Comparison of ENCODE assay signal across 1 cellular context in genomic region chr6:27897580-27898206, GRCh38.
TF ChIP-seq lines count a peak whose summit lies in the region.

No MANE protein-coding gene starts in this region.

TF ChIP-seq in K562, 482 proteins besides CTCF, POLR2A, EP300 and RAD21 (continued from another document):
- no peak; the same call in 1 of the 2 replicates for TF ChIP-seq VEZF1 (CRISPR knock-in tag; IDR thresholded peaks at IDR 0.05)
- no peak for TF ChIP-seq POLR2AphosphoS2 (IDR thresholded peaks at IDR 0.05; ENCODE audit: low read length)
- 0 out of 4 replicates have a peak, but pooled peaks of 1 of the 2 experiments have one; percentile 51 for TF ChIP-seq SIN3A (IDR thresholded peaks at IDR 0.05; ENCODE audit: borderline replicate concordance in 2 of 2, control insufficient read depth in 1 of 2, low read depth in 2 of 2, low read length in 2 of 2)
- TF ChIP-seq THRB (CRISPR knock-in tag; conservative IDR thresholded peaks at IDR 0.05), result no peak
- TF ChIP-seq THAP7 (CRISPR knock-in tag; IDR thresholded peaks at IDR 0.05), result no peak
- peak; percentile 14; the same call in 1 of the 2 replicates for TF ChIP-seq ZNF24 (IDR thresholded peaks at IDR 0.05)
- 0 out of 2 replicates have a peak, but pooled peaks have one; percentile 13 for TF ChIP-seq ZNF583 (CRISPR knock-in tag; IDR thresholded peaks at IDR 0.05)
- TF ChIP-seq CREB5 (CRISPR knock-in tag; IDR thresholded peaks at IDR 0.05), result no peak
- 0 out of 2 replicates have a peak, but pooled peaks have one; percentile 39 for TF ChIP-seq ZNF395 (CRISPR knock-in tag; IDR thresholded peaks at IDR 0.05)
- TF ChIP-seq POLR2B (IDR thresholded peaks at IDR 0.05; ENCODE audit: low read depth, partially characterized antibody), result peak; percentile 44
- no peak for TF ChIP-seq ZNF3 (CRISPR knock-in tag; IDR thresholded peaks at IDR 0.05)
- no peak for TF ChIP-seq ZNF318 (IDR thresholded peaks at IDR 0.05; ENCODE audit: borderline replicate concordance in 1 of 2, low read depth in 1 of 2)
- TF ChIP-seq ZNF778 (CRISPR knock-in tag; IDR thresholded peaks at IDR 0.05), result no peak
